ENCODE assay signal across 11 cellular contexts in genomic region chr19:19402656-19403372, GRCh38. TPM values are rescaled to one million over a fixed set of nuclear protein-coding genes. Genes with fewer than 3 reads are reported as not detected.
DNase-seq lines count a peak whose midpoint lies in the region; ATAC-seq and TF ChIP-seq lines count a peak whose summit lies in the region.
"Had no signal": no experiment of that assay in that cellular context is flagged by ENCODE, and none has a peak within 500 bp of the region (broad histone marks: within the 10 kb centered on the region; RNA-seq: fewer than 3 reads in every experiment).

No MANE protein-coding gene starts in this region.

- peaks cover 12% of the 10 kb centered on the region for H3K27me3 Mint-ChIP-seq in GM23338 (ENCODE audit: insufficient read depth, low read depth, poor library complexity)
- no peaks in the 10 kb centered on the region for H3K27me3 Mint-ChIP-seq in activated naive CD8-positive, alpha-beta T cell treated with anti-CD3 and anti-CD28 coated beads, Interleukin-2, amount 10 ng/mL, durations not matched to agents 7 days and 5 days
- H3K27me3 Mint-ChIP-seq in stimulated activated memory B cell treated with anti-CD40 and anti-IgM and Interleukin-4, amounts not matched to agents 10 μg/mL and 1 μg/mL and 100 μg/mL, for 72 hours = no peaks in the 10 kb centered on the region

- TF ChIP-seq RAD21 in liver (IDR thresholded peaks at IDR 0.05) = no peak

- H3K4me1 ChIP-seq in GM23338 (ENCODE audit: insufficient read depth) = peaks cover 20% of the 10 kb centered on the region
- peaks cover 9 to 26% (median 18%) of the 10 kb centered on the region in 4 donors for H3K4me1 ChIP-seq in liver (ENCODE audit: control insufficient read depth in 4 of 4, insufficient read depth in 4 of 4, low read length in 3 of 4)

- no peaks in the 10 kb centered on the region; the same call in 2 of the 3 replicates for H3K36me3 Mint-ChIP-seq in GM23338 (ENCODE audit: low read depth)
- peaks cover 3% of the 10 kb centered on the region for H3K36me3 Mint-ChIP-seq in activated naive CD8-positive, alpha-beta T cell treated with anti-CD3 and anti-CD28 coated beads, Interleukin-2, amount 10 ng/mL, durations not matched to agents 7 days and 5 days
- H3K36me3 Mint-ChIP-seq in stimulated activated memory B cell treated with anti-CD40 and anti-IgM and Interleukin-4, amounts not matched to agents 10 μg/mL and 1 μg/mL and 100 μg/mL, for 72 hours = no peaks in the 10 kb centered on the region

- peaks cover 61% of the 10 kb centered on the region for H3K79me2 ChIP-seq in GM23338 (replicated peaks; ENCODE audit: insufficient read depth)

- peaks cover 27% of the 10 kb centered on the region for H3K4me1 Mint-ChIP-seq in GM23338
- H3K4me1 Mint-ChIP-seq in activated naive CD8-positive, alpha-beta T cell treated with anti-CD3 and anti-CD28 coated beads, Interleukin-2, amount 10 ng/mL, durations not matched to agents 7 days and 5 days = peaks cover 37% of the 10 kb centered on the region
- peaks cover 45% of the 10 kb centered on the region for H3K4me1 Mint-ChIP-seq in stimulated activated memory B cell treated with anti-CD40 and anti-IgM and Interleukin-4, amounts not matched to agents 10 μg/mL and 1 μg/mL and 100 μg/mL, for 72 hours

- no peak for ATAC-seq in GM23338
- ATAC-seq in activated naive CD8-positive, alpha-beta T cell treated with anti-CD3 and anti-CD28 coated beads, Interleukin-2, amount 10 ng/mL, durations not matched to agents 7 days and 5 days (ENCODE audit: low read depth) = no peak
- no peak for ATAC-seq in stimulated activated memory B cell treated with anti-CD40 and anti-IgM and Interleukin-4, amounts not matched to agents 10 μg/mL and 1 μg/mL and 100 μg/mL, for 72 hours

- peak overlapping the region; percentile 1; the same call in 1 of the 2 replicates for H3K27ac Mint-ChIP-seq in GM23338
- peak overlapping the region; percentile 24 for H3K27ac Mint-ChIP-seq in activated naive CD8-positive, alpha-beta T cell treated with anti-CD3 and anti-CD28 coated beads, Interleukin-2, amount 10 ng/mL, durations not matched to agents 7 days and 5 days
- H3K27ac Mint-ChIP-seq in stimulated activated memory B cell treated with anti-CD40 and anti-IgM and Interleukin-4, amounts not matched to agents 10 μg/mL and 1 μg/mL and 100 μg/mL, for 72 hours = no peak overlapping the region

- H3K27ac ChIP-seq in 22Rv1 = 0 out of 2 replicates have a peak overlapping the region, but pooled peaks have one; percentile 10
- H3K27ac ChIP-seq in GM23338 (ENCODE audit: low read depth) = no peak overlapping the region
- H3K27ac ChIP-seq in liver (ENCODE audit: low read depth in 1 of 2, low read length in 2 of 2) = peak overlapping the region in 1 of 2 donors; percentile 41

- H3K4me3 Mint-ChIP-seq in GM23338 = no peak overlapping the region; the same call in 2 of the 3 replicates
- H3K4me3 Mint-ChIP-seq in activated naive CD8-positive, alpha-beta T cell treated with anti-CD3 and anti-CD28 coated beads, Interleukin-2, amount 10 ng/mL, durations not matched to agents 7 days and 5 days = no peak overlapping the region
- H3K4me3 Mint-ChIP-seq in stimulated activated memory B cell treated with anti-CD40 and anti-IgM and Interleukin-4, amounts not matched to agents 10 μg/mL and 1 μg/mL and 100 μg/mL, for 72 hours = no peak overlapping the region

- DNase-seq in GM23338 (ENCODE audit: low spot score) (no peak), AG08396 (ENCODE audit: low spot score) (no peak), T-helper 9 cell (no peak)
- no peak for DNase-seq in activated naive CD8-positive, alpha-beta T cell treated with anti-CD3 and anti-CD28 coated beads, Interleukin-2, amount 10 ng/mL, durations not matched to agents 7 days and 5 days
- no peak for DNase-seq in stimulated activated CD8-positive, alpha-beta memory T cell treated with anti-CD3 and anti-CD28 coated beads, Interleukin-4, amount 100 ng/mL, for 48 hours
- DNase-seq: activated CD4-positive, alpha-beta T cell treated with anti-CD3 and anti-CD28 coated beads, Interleukin-2, amount 50 U/mL, for 1 hour; central memory CD4-positive, alpha-beta T cell; retina had no signal

- H3K4me3 ChIP-seq in GM23338 (no peak overlapping the region), liver (ENCODE audit: low read depth in 1 of 3, low read length in 3 of 3) (no peak overlapping the region)

- no peak overlapping the region for H3K4me2 ChIP-seq in GM23338

- H3K9me3 Mint-ChIP-seq in GM23338 = no peaks in the 10 kb centered on the region
- H3K9me3 Mint-ChIP-seq in activated naive CD8-positive, alpha-beta T cell treated with anti-CD3 and anti-CD28 coated beads, Interleukin-2, amount 10 ng/mL, durations not matched to agents 7 days and 5 days = no peaks in the 10 kb centered on the region
- no peaks in the 10 kb centered on the region for H3K9me3 Mint-ChIP-seq in stimulated activated memory B cell treated with anti-CD40 and anti-IgM and Interleukin-4, amounts not matched to agents 10 μg/mL and 1 μg/mL and 100 μg/mL, for 72 hours

- peaks cover 17% of the 10 kb centered on the region for H3F3A ChIP-seq in GM23338 (replicated peaks; ENCODE audit: low read depth)

- no peak overlapping the region for H3K9ac ChIP-seq in liver (ENCODE audit: low read depth in 1 of 2, low read length in 2 of 2)

- TF ChIP-seq CTCF in 22Rv1 (IDR thresholded peaks at IDR 0.05) (no peak), GM23338 (conservative IDR thresholded peaks at IDR 0.05; ENCODE audit: low read depth in 2 of 2) (no peak), liver (IDR thresholded peaks at IDR 0.05; ENCODE audit: low read depth, low read length, missing input control) (no peak)

- H4K20me1 ChIP-seq in GM23338 (replicated peaks; ENCODE audit: insufficient read depth) = peaks cover 14% of the 10 kb centered on the region

- H3K9me2 ChIP-seq in GM23338 (ENCODE audit: insufficient read depth) = no peaks in the 10 kb centered on the region

- POLR2A ChIA-PET in activated naive CD8-positive, alpha-beta T cell treated with anti-CD3 and anti-CD28 coated beads, Interleukin-2, amount 10 ng/mL, durations not matched to agents 7 days and 5 days (lab: Charles Lee) = interaction anchor here (2.9 kb wide), 1 partner anchor 18 kb away, joined by 19 read pairs; no protein-coding TSS in a partner anchor

- no peaks in the 10 kb centered on the region for H3K9me3 ChIP-seq in liver (ENCODE audit: control insufficient read depth in 4 of 4, low read length in 3 of 4)

- no peak overlapping the region for H2AFZ ChIP-seq in GM23338

- H3K36me3 ChIP-seq in GM23338 (ENCODE audit: insufficient read depth) (no peaks in the 10 kb centered on the region), liver (ENCODE audit: control insufficient read depth in 4 of 4, insufficient read depth in 3 of 4, low read depth in 1 of 4, low read length in 3 of 4) (no peaks in the 10 kb centered on the region)

- H3K27me3 ChIP-seq in GM23338 (ENCODE audit: insufficient read depth) (no peaks in the 10 kb centered on the region), liver (ENCODE audit: control insufficient read depth in 4 of 4, insufficient read depth in 4 of 4, low read length in 3 of 4) (no peaks in the 10 kb centered on the region)

- WGBS in liver = 89% methylated on average over 11 of the region's 11 CpGs

TF ChIP-seq in GM23338, 12 proteins besides CTCF, POLR2A, EP300 and RAD21:
- TF ChIP-seq CREB1 (CRISPR knock-in tag; IDR thresholded peaks at IDR 0.05; ENCODE audit: low read depth) (no peak), ZNF331 (CRISPR knock-in tag; IDR thresholded peaks at IDR 0.05; ENCODE audit: low read depth) (no peak), POLR2AphosphoS5 (IDR thresholded peaks at IDR 0.05; ENCODE audit: low read depth) (no peak), ETS1 (IDR thresholded peaks at IDR 0.05) (no peak), JUNB (IDR thresholded peaks at IDR 0.05; ENCODE audit: unreplicated experiment) (no peak), ZNF114 (CRISPR knock-in tag; IDR thresholded peaks at IDR 0.05) (no peak)
TF ChIP-seq in GM23338: peak in this region for 0.

TF ChIP-seq in liver, 16 proteins besides CTCF, POLR2A, EP300 and RAD21:
- TF ChIP-seq SP1 (IDR thresholded peaks at IDR 0.05) = no peak
- TF ChIP-seq, protein P1, sequence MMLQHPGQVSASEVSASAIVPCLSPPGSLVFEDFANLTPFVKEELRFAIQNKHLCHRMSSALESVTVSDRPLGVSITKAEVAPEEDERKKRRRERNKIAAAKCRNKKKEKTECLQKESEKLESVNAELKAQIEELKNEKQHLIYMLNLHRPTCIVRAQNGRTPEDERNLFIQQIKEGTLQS (IDR thresholded peaks at IDR 0.05) = peak; percentile 59
TF ChIP-seq in liver: peak in this region for 1.

RNA-seq across cellular contexts. Expression of gene GATAD2A, which starts 2.7 kb away (rescaled TPM):
- 123 and 151 TPM in 2 replicates for total RNA-seq in GM23338 (2014; rRNA removed; shearing (Covaris generic))
- 40.0 and 49.2 TPM in 2 replicates for polyA plus RNA-seq in GM23338 (2016; fragmentation: Nextera tagmentation; extraction: Ambion mirVana)
- total RNA-seq in activated naive CD8-positive, alpha-beta T cell treated with anti-CD3 and anti-CD28 coated beads, Interleukin-2, amount 10 ng/mL, durations not matched to agents 7 days and 5 days = 100 to 1,000 TPM; 152 to 153 TPM
- total RNA-seq in liver = 10 to 100 TPM; 20.2 to 23.7 TPM
- 10 to 100 TPM in 1 of 2 donors, 1 to 10 TPM in 1; 7.1 to 16.1 TPM for polyA plus RNA-seq in liver
